Comparison of ENCODE assay signal across 22 cellular contexts in the genomic region with DNA sequence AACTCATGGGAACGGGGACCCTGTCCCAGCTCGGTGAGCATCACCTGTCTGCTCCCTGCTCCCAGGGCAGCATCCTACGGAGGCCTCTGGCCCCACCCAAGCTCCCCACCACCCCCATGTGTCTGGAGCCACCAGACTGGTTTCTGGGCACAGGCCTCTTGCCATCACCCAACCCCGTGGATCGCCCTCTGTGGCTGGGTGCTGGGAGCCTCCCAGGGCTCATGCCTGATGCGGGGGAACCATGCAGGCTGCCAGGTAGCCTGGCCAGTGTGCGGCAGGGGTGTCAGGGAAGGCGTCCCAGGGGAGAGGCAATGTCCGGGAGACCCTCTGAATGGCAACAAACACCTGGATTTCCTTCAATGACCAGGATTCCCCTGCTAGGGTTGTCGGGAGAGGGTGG. TPM values are rescaled to one million over a fixed set of nuclear protein-coding genes. Genes with fewer than 3 reads are reported as not detected.
"Had no signal": no experiment of that assay in that cellular context is flagged by ENCODE, and none has a peak within 500 bp of the region (broad histone marks: within the 10 kb centered on the region; RNA-seq: fewer than 3 reads in every experiment).

No MANE protein-coding gene starts in this region.

- H3K27me3 Mint-ChIP-seq: central memory CD8-positive, alpha-beta T cell had no signal

- FAIRE-seq: frontal cortex had no signal

- ATAC-seq: heart left ventricle; left colon; naive thymus-derived CD8-positive, alpha-beta T cell; sciatic nerve had no signal

- DNase-seq: activated CD4-positive, alpha-beta T cell treated with anti-CD3 and anti-CD28 coated beads, Interleukin-2, amount 50 U/mL, for 1 hour; activated gamma-delta T cell; activated T-cell treated with anti-CD3 and anti-CD28 coated beads, Interleukin-2, amount 50 U/mL, for 1 hour; effector memory CD4-positive, alpha-beta T cell; heart left ventricle; left colon; naive thymus-derived CD8-positive, alpha-beta T cell; occipital lobe; spleen; stimulated activated CD4-positive, alpha-beta T cell treated with anti-CD3 and anti-CD28 coated beads, Interleukin-1b, Interleukin-23, amount 100 ng/mL, for 48 hours; stimulated activated naive CD4-positive, alpha-beta T cell had no signal

- H3K9me3 ChIP-seq: adrenal gland, heart left ventricle, prostate gland, spleen, suprapubic skin had no signal

- H3K27ac Mint-ChIP-seq: type B pancreatic cell had no signal

- H3K4me3 Mint-ChIP-seq: central memory CD8-positive, alpha-beta T cell; type B pancreatic cell had no signal

- H3K9me3 Mint-ChIP-seq: central memory CD8-positive, alpha-beta T cell; naive thymus-derived CD8-positive, alpha-beta T cell; type B pancreatic cell had no signal

- H3K36me3 Mint-ChIP-seq: naive thymus-derived CD8-positive, alpha-beta T cell; type B pancreatic cell had no signal

RNA-seq across cellular contexts. Expression of gene CATSPERD, which starts 42.8 kb away (rescaled TPM):
- total RNA-seq: adrenal gland; fibroblast of lung; heart left ventricle; left colon; lung microvascular endothelial cell; mononuclear cell; naive thymus-derived CD8-positive, alpha-beta T cell; occipital lobe; sciatic nerve; spleen; T-helper 2 cell treated with Interferon-gamma antibody and Interleukin-4, amounts not matched to agents 100 ng/mL and 5 ng/mL, for 36 hours had no signal
